In genomic region chr16:5084802-5085201, GRCh38 we compare ENCODE assay signal across 1 cellular context.
TF ChIP-seq lines count a peak whose summit lies in the region.

No MANE protein-coding gene starts in this region.

TF ChIP-seq in IMR-90, 13 proteins besides CTCF, POLR2A, EP300 and RAD21:
- TF ChIP-seq SMC3 (IDR thresholded peaks at IDR 0.05; ENCODE audit: low read depth, low read length): 0 out of 2 replicates have a peak, but pooled peaks have one; percentile 19
